Comparison of ENCODE assay signal across 18 cellular contexts in the genomic region with DNA sequence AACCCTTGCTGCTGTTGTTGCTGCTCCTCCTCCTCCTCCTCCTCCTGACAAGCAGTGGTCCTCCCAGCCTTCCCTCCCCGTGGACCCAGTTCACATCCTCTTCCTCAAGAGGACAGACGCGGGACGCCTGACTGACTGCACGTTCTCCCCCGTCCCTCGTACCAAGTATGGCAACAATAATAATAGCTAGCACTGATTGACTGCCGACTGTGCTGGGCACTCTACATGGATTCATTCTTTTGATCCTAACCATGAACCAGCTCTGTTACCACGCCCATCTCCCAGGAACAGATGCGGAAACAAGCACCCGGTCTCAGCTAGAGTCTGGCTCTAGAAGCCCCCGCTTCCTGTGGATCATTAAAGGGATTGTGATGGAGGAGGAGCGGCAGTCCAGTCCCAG.
DNase-seq lines count a peak whose midpoint lies in the region; ATAC-seq and TF ChIP-seq lines count a peak whose summit lies in the region.
"Had no signal": no experiment of that assay in that cellular context is flagged by ENCODE, and none has a peak within 500 bp of the region (broad histone marks: within the 10 kb centered on the region; RNA-seq: fewer than 3 reads in every experiment).

No MANE protein-coding gene starts in this region.

- H3K4me1 ChIP-seq in trophoblast cell (ENCODE audit: control insufficient read depth in 1 of 2, insufficient read depth in 2 of 2, low read length in 2 of 2) (peaks cover 22 to 27% of the 10 kb centered on the region in 2 experiments), PC-9 (replicated peaks; ENCODE audit: insufficient read depth) (no peaks in the 10 kb centered on the region)

- TF ChIP-seq CTCF in AG10803 (conservative IDR thresholded peaks at IDR 0.05; ENCODE audit: low read length) (no peak), PC-9 (conservative IDR thresholded peaks at IDR 0.05) (no peak)

- no peak overlapping the region for H4K8ac ChIP-seq in trophoblast cell (ENCODE audit: low read depth, low read length)

- peaks cover 9% of the 10 kb centered on the region for H3K79me1 ChIP-seq in trophoblast cell (ENCODE audit: low read length)

- H2BK120ac ChIP-seq in trophoblast cell (ENCODE audit: insufficient read depth, low read length, poor library complexity) = peak overlapping the region; percentile 3

- no peak overlapping the region for H2AK5ac ChIP-seq in trophoblast cell (ENCODE audit: low read length)

- CTCF ChIA-PET in PC-9 (lab: Charles Lee) = no interaction called here

- no peaks in the 10 kb centered on the region for H3K27me3 ChIP-seq in trophoblast cell (ENCODE audit: insufficient read depth, low read length)
- no peaks in the 10 kb centered on the region for H3K27me3 ChIP-seq in PC-9 (ENCODE audit: insufficient read depth, low read depth)

- H3K14ac ChIP-seq in trophoblast cell (ENCODE audit: low read length) = no peak overlapping the region

- H3K18ac ChIP-seq in trophoblast cell (ENCODE audit: low read length) = peak overlapping the region; percentile 9

- peak overlapping the region; percentile 32 for H2BK12ac ChIP-seq in trophoblast cell (ENCODE audit: low read length)

- no peaks in the 10 kb centered on the region for H4K20me1 ChIP-seq in PC-9 (ENCODE audit: insufficient read depth)

- H3K79me2 ChIP-seq in trophoblast cell (ENCODE audit: control insufficient read depth, insufficient read depth, low read length, poor library complexity) (no peaks in the 10 kb centered on the region), PC-9 (ENCODE audit: low read depth) (no peaks in the 10 kb centered on the region)

- no peak overlapping the region for H2BK5ac ChIP-seq in trophoblast cell (ENCODE audit: low read depth, low read length, poor library complexity)

- H3K27ac ChIP-seq in trophoblast cell (ENCODE audit: low read depth, low read length) = no peak overlapping the region
- H3K27ac ChIP-seq in PC-9 = no peak overlapping the region

- H3K4me2 ChIP-seq in trophoblast cell (ENCODE audit: low read length) = no peak overlapping the region
- H3K4me2 ChIP-seq in PC-9 = no peak overlapping the region

- DNase-seq in AG10803 (ENCODE audit: low read depth) = peak; percentile 8
- DNase-seq in SK-N-DZ (ENCODE audit: low spot score) = peak; percentile 27
- no peak for DNase-seq in left cardiac atrium
- DNase-seq in trophoblast cell = no peak
- no peak for DNase-seq in CD1c-positive myeloid dendritic cell (ENCODE audit: extremely low spot score)
- DNase-seq in activated naive CD4-positive, alpha-beta T cell treated with anti-CD3 and anti-CD28 coated beads, Interleukin-2, amount 50 U/mL, for 16 hours = no peak
- no peak for DNase-seq in GF-D8 (lab: John Stamatoyannopoulos, UW)
- no peak for DNase-seq in PC-9
- DNase-seq: activated CD4-positive, alpha-beta memory T cell treated with anti-CD3 and anti-CD28 coated beads, Interleukin-2, amount 10 ng/mL, durations not matched to agents 7 days and 5 days; activated gamma-delta T cell treated with Interleukin-2 at 50 U/mL for 16 hours; central memory CD4-positive, alpha-beta T cell; DND-41; GOT3; NCI-H226; RPMI8226 had no signal

- H3K36me3 ChIP-seq in trophoblast cell (ENCODE audit: control insufficient read depth in 1 of 2, insufficient read depth in 2 of 2, low read length in 2 of 2) (no peaks in the 10 kb centered on the region), PC-9 (ENCODE audit: low read depth) (no peaks in the 10 kb centered on the region)
- H3K36me3 ChIP-seq: MG63 had no signal

- H3K9me3 ChIP-seq in trophoblast cell (ENCODE audit: insufficient read depth, low read depth, low read length) (peaks cover 4% of the 10 kb centered on the region), PC-9 (ENCODE audit: insufficient read depth, low read depth) (no peaks in the 10 kb centered on the region)
- H3K9me3 ChIP-seq: MG63 had no signal

- H2AFZ ChIP-seq in trophoblast cell (ENCODE audit: insufficient read depth, low read length, poor library complexity) = no peak overlapping the region
- H2AFZ ChIP-seq in PC-9 = no peak overlapping the region

- WGBS in trophoblast cell (ENCODE audit: extremely low coverage, insufficient coverage, insufficient read length) = no CpG with 5 or more reads among the region's 13 CpGs

- H3K4ac ChIP-seq in trophoblast cell (ENCODE audit: low read depth, low read length) = no peak overlapping the region

- H4K91ac ChIP-seq in trophoblast cell (ENCODE audit: low read depth, low read length) = peak overlapping the region; percentile 10

- H3K23ac ChIP-seq in trophoblast cell (ENCODE audit: low read length) = no peak overlapping the region

- H3K9ac ChIP-seq in trophoblast cell (ENCODE audit: low read length) = no peak overlapping the region

- peak; percentile 10 for ATAC-seq in left cardiac atrium
- ATAC-seq: esophagus mucosa, GM12878 had no signal

- no peak overlapping the region for H3K4me3 ChIP-seq in AG10803 (ENCODE audit: low read length)
- no peak overlapping the region for H3K4me3 ChIP-seq in trophoblast cell (ENCODE audit: low read depth, low read length)
- no peak overlapping the region for H3K4me3 ChIP-seq in PC-9
- H3K4me3 ChIP-seq: GM12878, MG63 had no signal

- intact Hi-C loops in left cardiac atrium (cut with DNase I) = no loop called here
- intact Hi-C loops in PC-9 (cut with micrococcal nuclease; ENCODE audit: unreplicated experiment) = no loop called here

- POLR2A ChIA-PET in PC-9 (lab: Charles Lee; ENCODE audit: unreplicated experiment) = no interaction called here

- no peaks in the 10 kb centered on the region; the same call in 1 of the 2 replicates for H3F3A ChIP-seq in PC-9 (ENCODE audit: insufficient read depth, low read depth)

- H3K9me2 ChIP-seq in PC-9 (ENCODE audit: insufficient read depth) = no peaks in the 10 kb centered on the region

- BruUV-seq in PC-9 (replicated peaks; lab: Mats Ljungman, UMichigan) = no TSS peak

- no peak overlapping the region for H4K12ac ChIP-seq in trophoblast cell (ENCODE audit: low read depth, low read length)

Comparison
In these comparisons a context has a peak if more than half of its experiments do, and no peak if none do; other contexts are left out.
1. DNase-seq: peak in AG10803 (single experiment) and SK-N-DZ (single experiment); none in left cardiac atrium (single experiment), trophoblast cell (0 of 2), CD1c-positive myeloid dendritic cell (single experiment), activated naive CD4-positive, alpha-beta T cell treated with anti-CD3 and anti-CD28 coated beads, Interleukin-2, amount 50 U/mL, for 16 hours (single experiment), GF-D8 (single experiment) and PC-9 (0 of 2).